In the genomic region with DNA sequence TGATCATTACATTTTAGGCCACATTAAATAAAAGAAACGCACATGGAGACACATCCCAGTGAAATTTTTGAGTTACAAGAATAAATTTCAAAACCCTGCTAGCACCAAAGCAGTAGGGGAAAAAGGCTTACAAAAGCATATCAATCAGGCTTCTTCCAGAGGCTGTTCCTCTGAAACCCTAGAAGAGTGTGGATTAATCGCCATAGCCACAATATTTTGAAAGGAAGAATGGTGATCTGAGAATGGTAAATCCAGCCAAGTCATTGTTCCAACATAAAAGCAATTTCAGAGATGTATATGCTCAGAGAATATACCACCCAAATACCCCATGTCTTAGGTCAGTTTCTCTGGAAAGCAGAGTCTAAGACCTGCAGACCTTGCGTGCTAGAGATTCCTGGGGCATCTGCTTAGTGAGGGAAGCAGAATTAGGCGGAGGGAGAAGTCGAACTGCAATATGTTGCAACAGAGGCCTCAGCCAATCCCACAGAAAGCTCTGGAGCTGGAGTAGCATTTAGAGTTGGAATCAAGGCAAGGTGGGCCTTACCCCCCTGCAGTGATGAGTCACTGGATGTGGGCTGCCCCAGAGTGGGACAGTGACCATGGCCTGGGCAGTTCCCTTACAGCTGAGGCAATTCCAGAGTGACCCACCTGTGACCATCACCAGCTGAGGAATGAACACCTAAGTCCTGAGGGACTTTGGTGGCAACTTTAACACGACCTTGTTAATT, we compare ENCODE assay signal across 28 cellular contexts.
"Had no signal": no experiment of that assay in that cellular context is flagged by ENCODE, and none has a peak within 500 bp of the region (broad histone marks: within the 10 kb centered on the region; RNA-seq: fewer than 3 reads in every experiment).

No MANE protein-coding gene starts in this region.

- DNase-seq: activated CD4-positive, alpha-beta T cell treated with anti-CD3 and anti-CD28 coated beads for 48 hours; activated CD4-positive, alpha-beta T cell treated with anti-CD3 and anti-CD28 coated beads, Interleukin-2, amount 50 U/mL, for 4 hours; activated CD4-positive, CD25-positive, alpha-beta regulatory T cell treated with anti-CD3 and anti-CD28 coated beads, Interleukin-2, amount 50 U/mL, for 72 hours; activated CD8-positive, alpha-beta memory T cell treated with anti-CD3 and anti-CD28 coated beads, Interleukin-2, amount 50 U/mL, for 48 hours; activated CD8-positive, alpha-beta T cell treated with anti-CD3 and anti-CD28 coated beads, Interleukin-2, amount 10 ng/mL, durations not matched to agents 7 days and 5 days; activated naive CD4-positive, alpha-beta T cell; activated T-cell treated with anti-CD3 and anti-CD28 coated beads, Interleukin-2, amount 50 U/mL, for 1 hour; amniotic stem cell; body of pancreas; central memory CD4-positive, alpha-beta T cell; MG63; MV-4-11; NCI-H1092 treated with DMSO at 0.1 percent for 48 hours; NCI-H1417 treated with DMSO at 0.1 percent for 48 hours; NCI-H1694; NCI-H2029; NCI-H2171; NCI-H2227 treated with DMSO at 0.1 percent for 48 hours; NCI-H526; NCI-H774; NK-92 treated with Interleukin-12 subunit alpha and Interleukin-12 subunit beta, amount 100 ng/mL, for 24 hours; Peyer's patch; SHP77 had no signal

- H3K4me3 Mint-ChIP-seq: activated CD8-positive, alpha-beta T cell treated with anti-CD3 and anti-CD28 coated beads, Interleukin-2, amount 10 ng/mL, durations not matched to agents 7 days and 5 days; activated naive CD4-positive, alpha-beta T cell treated with anti-CD3 and anti-CD28 coated beads, Interleukin-2, amount 50 U/mL, for 24 hours; T-helper 1 cell treated with Interleukin-12 subunit alpha and Interleukin-12 subunit beta and Interleukin-4 antibody, amounts not matched to agents 30 μg/mL and 1 μg/mL, for 36 hours; WTC11 had no signal

- H3K36me3 Mint-ChIP-seq: activated naive CD4-positive, alpha-beta T cell treated with anti-CD3 and anti-CD28 coated beads, Interleukin-2, amount 50 U/mL, for 24 hours had no signal

- H3K4me1 ChIP-seq: ascending aorta, body of pancreas, Peyer's patch had no signal

- H3K4me3 ChIP-seq: ascending aorta, body of pancreas, MG63, Peyer's patch had no signal

- H3K4me1 Mint-ChIP-seq: activated naive CD4-positive, alpha-beta T cell treated with anti-CD3 and anti-CD28 coated beads, Interleukin-2, amount 50 U/mL, for 24 hours had no signal

- H3K36me3 ChIP-seq: ascending aorta, MG63, Peyer's patch had no signal

- H3K27ac Mint-ChIP-seq: activated CD8-positive, alpha-beta T cell treated with anti-CD3 and anti-CD28 coated beads, Interleukin-2, amount 10 ng/mL, durations not matched to agents 7 days and 5 days; activated naive CD4-positive, alpha-beta T cell treated with anti-CD3 and anti-CD28 coated beads, Interleukin-2, amount 50 U/mL, for 24 hours; T-helper 1 cell treated with Interleukin-12 subunit alpha and Interleukin-12 subunit beta and Interleukin-4 antibody, amounts not matched to agents 30 μg/mL and 1 μg/mL, for 36 hours; WTC11 had no signal

- ATAC-seq: activated CD8-positive, alpha-beta T cell treated with anti-CD3 and anti-CD28 coated beads, Interleukin-2, amount 10 ng/mL, durations not matched to agents 7 days and 5 days; body of pancreas had no signal

- H3K4me2 ChIP-seq: KMS-11 had no signal

- H3K27ac ChIP-seq: ascending aorta, body of pancreas, KMS-11, Peyer's patch had no signal

- H3K9ac ChIP-seq: KMS-11 had no signal

- H3K9me3 Mint-ChIP-seq: activated naive CD4-positive, alpha-beta T cell treated with anti-CD3 and anti-CD28 coated beads, Interleukin-2, amount 50 U/mL, for 24 hours; T-helper 1 cell treated with Interleukin-12 subunit alpha and Interleukin-12 subunit beta and Interleukin-4 antibody, amounts not matched to agents 30 μg/mL and 1 μg/mL, for 36 hours had no signal

- H3K27me3 ChIP-seq: ascending aorta, body of pancreas, MG63, Peyer's patch had no signal
